26 cellular contexts compared by ENCODE assay signal in genomic region chr17:28688481-28688880, GRCh38. TPM values are rescaled to one million over a fixed set of nuclear protein-coding genes. Genes with fewer than 3 reads are reported as not detected.
DNase-seq lines count a peak whose midpoint lies in the region; ATAC-seq, FAIRE-seq and TF ChIP-seq lines count a peak whose summit lies in the region.
"Had no signal": no experiment of that assay in that cellular context is flagged by ENCODE, and none has a peak within 500 bp of the region (broad histone marks: within the 10 kb centered on the region; RNA-seq: fewer than 3 reads in every experiment).

No MANE protein-coding gene starts in this region.

- in situ Hi-C loops in HepG2 (cut with HindIII; ENCODE audit: extremely low pct_ligation_motif_present, low pct_unique_long_range_greater_than_20kb): no loop called here

- CTCF ChIA-PET in HepG2 (lab: Yijun Ruan, JAX; ENCODE audit: low intra/inter-chr PET ratio, low total read pairs): interaction anchor here (1.7 kb wide), 1 partner anchor 61 kb away, joined by 4 read pairs; no protein-coding TSS in a partner anchor

- H3K27me3 ChIP-seq in HepG2 (ENCODE audit: control insufficient read depth in 1 of 2, insufficient read depth in 2 of 2, low read length in 2 of 2) (no peaks in the 10 kb centered on the region), right lobe of liver (no peaks in the 10 kb centered on the region), WERI-Rb-1 (ENCODE audit: insufficient read depth, low read depth, severe bottlenecking) (no peaks in the 10 kb centered on the region)
- H3K27me3 ChIP-seq: BE2C; BLaER1 treated with 17β-estradiol and CSF1 and Interleukin-3, amounts not matched to agents 10 nM and 100 nM had no signal

- H3K4me1 ChIP-seq in HepG2 (ENCODE audit: insufficient read depth, low read length) (0 out of 2 replicates have a peak, but pooled peaks cover 7% of the 10 kb centered on the region), right lobe of liver (no peaks in the 10 kb centered on the region)
- H3K4me1 ChIP-seq: A549 had no signal

- 90% methylated on average over 4 of the region's 4 CpGs for WGBS in HepG2 (ENCODE audit: low lambda C conversion rate)
- 88% methylated on average over 4 of the region's 4 CpGs for WGBS in right lobe of liver (ENCODE audit: insufficient coverage, low coverage, low lambda C conversion rate, missing lambda C conversion rate)

- H3K4me1 Mint-ChIP-seq in progenitor cell of endocrine pancreas (ENCODE audit: low read depth): peaks cover 4% of the 10 kb centered on the region
- H3K4me1 Mint-ChIP-seq: CD14-positive monocyte; CD8-positive, alpha-beta memory T cell; GM23338; H9 had no signal

- H2AFZ ChIP-seq in HepG2 (ENCODE audit: low read length): no peak overlapping the region
- H2AFZ ChIP-seq: GM23338 had no signal

- no peak for TF ChIP-seq POLR2A in HepG2 (IDR thresholded peaks at IDR 0.05; ENCODE audit: insufficient read depth in 1 of 2, low read depth in 2 of 2, low read length in 2 of 2)
- TF ChIP-seq POLR2A in right lobe of liver (IDR thresholded peaks at IDR 0.05): no peak

- ATAC-seq in HepG2: no peak
- no peak for ATAC-seq in right lobe of liver
- ATAC-seq in HG03159 (IDR thresholded peaks at IDR 0.05; ENCODE audit: unreplicated experiment): no peak
- ATAC-seq: A549, GM12878, GM23338, HCT116 had no signal

- DNase-seq in HepG2 (ENCODE audit: low spot score) (no peak), right lobe of liver (no peak), WERI-Rb-1 (no peak), progenitor cell of endocrine pancreas (ENCODE audit: low spot score, unreplicated experiment) (no peak), foreskin melanocyte (no peak)
- DNase-seq: 8988T; ACHN; AML-193; BE2C; CD4-positive, alpha-beta T cell; CD8-positive, alpha-beta memory T cell; DMS 273 treated with DMSO at 0.1 percent for 48 hours; DMS79; EL; GDM1; H9 had no signal

- no peaks in the 10 kb centered on the region for H3K27me3 Mint-ChIP-seq in progenitor cell of endocrine pancreas
- H3K27me3 Mint-ChIP-seq: CD4-positive, alpha-beta T cell; CD8-positive, alpha-beta memory T cell had no signal

- POLR2A ChIA-PET in HepG2 (lab: Yijun Ruan, JAX): interaction anchor here (0.7 to 2.9 kb wide), 4 partner anchors 10 to 45 kb away, joined by 3 to 13 read pairs (median 6); partner anchors contain the start of gene RPL23A

- TF ChIP-seq EP300 in HepG2 (IDR thresholded peaks at IDR 0.05; ENCODE audit: low read depth in 2 of 2, low read length in 2 of 2): no peak
- TF ChIP-seq EP300 in HepG2 (CRISPR knock-in tag; IDR thresholded peaks at IDR 0.05; ENCODE audit: borderline replicate concordance): no peak

- H3K9ac ChIP-seq in HepG2 (ENCODE audit: insufficient read depth, low read depth, low read length): no peak overlapping the region
- H3K9ac ChIP-seq: BLaER1 treated with 17β-estradiol and CSF1 and Interleukin-3, amounts not matched to agents 10 nM and 100 nM had no signal

- no peaks in the 10 kb centered on the region for H4K20me1 ChIP-seq in HepG2 (ENCODE audit: insufficient read depth, low read length)

- intact Hi-C loops in HepG2 (cut with micrococcal nuclease; ENCODE audit: unreplicated experiment): no loop called here
- intact Hi-C loops in right lobe of liver (cut with DNase I): no loop called here

- no peak overlapping the region for H3K4me2 ChIP-seq in HepG2 (ENCODE audit: low read depth, low read length)
- H3K4me2 ChIP-seq: A549; BLaER1 treated with 17β-estradiol and CSF1 and Interleukin-3, amounts not matched to agents 10 nM and 100 nM; GM23338 had no signal

- H3K36me3 Mint-ChIP-seq in progenitor cell of endocrine pancreas (ENCODE audit: insufficient read depth): peaks cover 52% of the 10 kb centered on the region

- H3K36me3 ChIP-seq in HepG2 (replicated peaks in 1 of 2; ENCODE audit: control insufficient read depth in 1 of 2, insufficient read depth in 2 of 2, low read length in 2 of 2) (peaks cover 45 to 80% of the 10 kb centered on the region in 2 experiments), right lobe of liver (peaks cover 12 to 94% (median 64%) of the 10 kb centered on the region in 4 donors), WERI-Rb-1 (peaks cover 93% of the 10 kb centered on the region)

- TF ChIP-seq CTCF in HepG2 (CRISPR knock-in tag; IDR thresholded peaks at IDR 0.05) (no peak), right lobe of liver (IDR thresholded peaks at IDR 0.05) (no peak), WERI-Rb-1 (IDR thresholded peaks at IDR 0.05; ENCODE audit: low read depth, low read length) (no peak), progenitor cell of endocrine pancreas (IDR thresholded peaks at IDR 0.05; ENCODE audit: unreplicated experiment) (no peak)

- no TSS peak for BruUV-seq in HepG2 (replicated peaks; lab: Mats Ljungman, UMichigan)

- TF ChIP-seq RAD21 in HepG2 (CRISPR knock-in tag; IDR thresholded peaks at IDR 0.05): no peak

- H3K4me3 Mint-ChIP-seq in progenitor cell of endocrine pancreas (ENCODE audit: low read depth): no peak overlapping the region
- H3K4me3 Mint-ChIP-seq: CD14-positive monocyte; CD4-positive, alpha-beta T cell; CD8-positive, alpha-beta memory T cell; GM23338; H9 had no signal

- H3K27ac ChIP-seq in HepG2 (ENCODE audit: extremely low read length, insufficient read depth, low read length) (no peak overlapping the region), right lobe of liver (no peak overlapping the region), WERI-Rb-1 (peak overlapping the region; percentile 94)
- H3K27ac ChIP-seq: A549; BLaER1 treated with 17β-estradiol and CSF1 and Interleukin-3, amounts not matched to agents 10 nM and 100 nM had no signal

- no peaks in the 10 kb centered on the region for H3K9me3 Mint-ChIP-seq in progenitor cell of endocrine pancreas (ENCODE audit: low read depth)
- H3K9me3 Mint-ChIP-seq: CD14-positive monocyte; CD4-positive, alpha-beta T cell; CD8-positive, alpha-beta memory T cell; GM23338; H9 had no signal

- H3K9me3 ChIP-seq in HepG2 (ENCODE audit: low read length) (no peaks in the 10 kb centered on the region), right lobe of liver (no peaks in the 10 kb centered on the region), WERI-Rb-1 (ENCODE audit: severe bottlenecking) (no peaks in the 10 kb centered on the region)
- H3K9me3 ChIP-seq: A549; BE2C; BLaER1 treated with 17β-estradiol and CSF1 and Interleukin-3, amounts not matched to agents 10 nM and 100 nM had no signal

- H3K4me3 ChIP-seq in HepG2 (replicated peaks in 1 of 3; ENCODE audit: insufficient read depth in 1 of 3, low read depth in 2 of 3, low read length in 3 of 3) (no peak overlapping the region), right lobe of liver (no peak overlapping the region), WERI-Rb-1 (ENCODE audit: low read depth, low read length) (no peak overlapping the region)
- H3K4me3 ChIP-seq: A549; BLaER1 treated with 17β-estradiol and CSF1 and Interleukin-3, amounts not matched to agents 10 nM and 100 nM; GM12878; GM23338 had no signal

- H3K27ac Mint-ChIP-seq in progenitor cell of endocrine pancreas: peak overlapping the region; percentile 20
- H3K27ac Mint-ChIP-seq: CD4-positive, alpha-beta T cell; GM23338; H9 had no signal

- H3K79me2 ChIP-seq in HepG2 (ENCODE audit: insufficient read depth, low read length): no peaks in the 10 kb centered on the region

- no peak for FAIRE-seq in HepG2 (lab: Jason Lieb, UNC)
- FAIRE-seq: A549, D721Med, GM12878, GM19239 had no signal

RNA-seq across cellular contexts. Expression of gene PROCA1, which starts 23.2 kb away (rescaled TPM):
- 0.31 and 0.73 TPM in 2 replicates for total RNA-seq in HepG2 (2016; rRNA removed; fragmentation: Illumina TruSeq; extraction: Trizol)
- total RNA-seq in HepG2 (2016; cell fraction: cytosol; rRNA removed; fragmentation: Illumina TruSeq; extraction: Trizol; ENCODE audit: low read depth): 0.26 and 0.71 TPM in 2 replicates
- total RNA-seq in HepG2 (2016; cell fraction: insoluble cytoplasmic fraction; rRNA removed; fragmentation: Illumina TruSeq; extraction: Trizol): 0.63 TPM in 1 of 2 replicates, not detected in the other
- 0.52 and 0.93 TPM in 2 replicates for total RNA-seq in HepG2 (2016; cell fraction: membrane; rRNA removed; fragmentation: Illumina TruSeq; extraction: Trizol)
- total RNA-seq in HepG2 (2016; cell fraction: nucleus; rRNA removed; fragmentation: Illumina TruSeq; extraction: Trizol): 1.1 and 1.5 TPM in 2 replicates
- polyA plus RNA-seq in HepG2 (2011; rRNA removed): 0.82 and 1.5 TPM in 2 replicates
- 0.66 and 0.71 TPM in 2 replicates for polyA plus RNA-seq in HepG2 (2011; cell fraction: cytosol; rRNA removed)
- 8.7 and 9.4 TPM in 2 replicates for polyA plus RNA-seq in HepG2 (2011; cell fraction: nucleus; rRNA removed)
- 0.89 and 1.1 TPM in 2 replicates for polyA plus RNA-seq in HepG2 (2012)
- 0.14 and 0.16 TPM in 2 replicates for polyA plus RNA-seq in HepG2 (2016; cell fraction: cytosol; fragmentation: Illumina TruSeq; extraction: Trizol; ENCODE audit: low read depth)
- 0.33 TPM in 2 replicates for polyA plus RNA-seq in HepG2 (2016; cell fraction: insoluble cytoplasmic fraction; fragmentation: Illumina TruSeq; extraction: Trizol; ENCODE audit: low read depth)
- 0.15 and 0.31 TPM in 2 replicates for polyA plus RNA-seq in HepG2 (2016; cell fraction: membrane; fragmentation: Illumina TruSeq; extraction: Trizol; ENCODE audit: low read depth)
- 4.4 and 5.4 TPM in 2 replicates for polyA plus RNA-seq in HepG2 (2016; cell fraction: nucleus; fragmentation: Illumina TruSeq; extraction: Trizol; ENCODE audit: insufficient read depth, low read depth)
- polyA minus RNA-seq in HepG2 (2011; rRNA and poly(A)+ RNA removed; ENCODE audit: low replicate concordance): 1.5 and 5.1 TPM in 2 replicates
- 1.1 TPM in 1 of 2 replicates, not detected in the other for polyA minus RNA-seq in HepG2 (2011; cell fraction: cytosol; rRNA and poly(A)+ RNA removed)
- polyA minus RNA-seq in HepG2 (2011; cell fraction: nucleus; rRNA and poly(A)+ RNA removed): 1.1 and 3.2 TPM in 2 replicates
- under 1 TPM in 5 of 6 experiments, not detected in 1; 0.18 to 0.97 (median 0.54) TPM for total RNA-seq in right lobe of liver
- total RNA-seq in progenitor cell of endocrine pancreas: 15.2 and 16.3 TPM in 2 replicates
- total RNA-seq: H4 had no signal

RNA-seq across cellular contexts. Expression of gene SUPT6H, which starts 26.5 kb away (rescaled TPM):
- 39.9 TPM in 2 replicates for total RNA-seq in HepG2 (2016; rRNA removed; fragmentation: Illumina TruSeq; extraction: Trizol)
- total RNA-seq in HepG2 (2016; cell fraction: cytosol; rRNA removed; fragmentation: Illumina TruSeq; extraction: Trizol; ENCODE audit: low read depth): 11.6 and 12.4 TPM in 2 replicates
- total RNA-seq in HepG2 (2016; cell fraction: insoluble cytoplasmic fraction; rRNA removed; fragmentation: Illumina TruSeq; extraction: Trizol): 35.6 and 40.5 TPM in 2 replicates
- 14.0 and 14.2 TPM in 2 replicates for total RNA-seq in HepG2 (2016; cell fraction: membrane; rRNA removed; fragmentation: Illumina TruSeq; extraction: Trizol)
- 44.5 and 52.4 TPM in 2 replicates for total RNA-seq in HepG2 (2016; cell fraction: nucleus; rRNA removed; fragmentation: Illumina TruSeq; extraction: Trizol)
- 32.7 and 38.0 TPM in 2 replicates for polyA plus RNA-seq in HepG2 (2011; rRNA removed)
- 15.3 and 15.7 TPM in 2 replicates for polyA plus RNA-seq in HepG2 (2011; cell fraction: cytosol; rRNA removed)
- 43.4 and 50.4 TPM in 2 replicates for polyA plus RNA-seq in HepG2 (2011; cell fraction: nucleus; rRNA removed)
- polyA plus RNA-seq in HepG2 (2012): 37.9 and 44.2 TPM in 2 replicates
- polyA plus RNA-seq in HepG2 (2016; cell fraction: cytosol; fragmentation: Illumina TruSeq; extraction: Trizol; ENCODE audit: low read depth): 1.8 and 2.1 TPM in 2 replicates
- 25.9 and 35.1 TPM in 2 replicates for polyA plus RNA-seq in HepG2 (2016; cell fraction: insoluble cytoplasmic fraction; fragmentation: Illumina TruSeq; extraction: Trizol; ENCODE audit: low read depth)
- 3.2 and 4.2 TPM in 2 replicates for polyA plus RNA-seq in HepG2 (2016; cell fraction: membrane; fragmentation: Illumina TruSeq; extraction: Trizol; ENCODE audit: low read depth)
- 83.1 and 98.8 TPM in 2 replicates for polyA plus RNA-seq in HepG2 (2016; cell fraction: nucleus; fragmentation: Illumina TruSeq; extraction: Trizol; ENCODE audit: insufficient read depth, low read depth)
- 95.5 and 107 TPM in 2 replicates for polyA minus RNA-seq in HepG2 (2011; rRNA and poly(A)+ RNA removed; ENCODE audit: low replicate concordance)
- polyA minus RNA-seq in HepG2 (2011; cell fraction: cytosol; rRNA and poly(A)+ RNA removed): 25.8 and 29.5 TPM in 2 replicates
- polyA minus RNA-seq in HepG2 (2011; cell fraction: nucleus; rRNA and poly(A)+ RNA removed): 70.4 and 73.5 TPM in 2 replicates
- 10 to 100 TPM; 28.8 to 38.0 (median 34.0) TPM for total RNA-seq in right lobe of liver
- 80.0 and 88.0 TPM in 2 replicates for total RNA-seq in progenitor cell of endocrine pancreas

RNA-seq across cellular contexts. Expression of gene SDF2, which starts 26.8 kb away (rescaled TPM):
- total RNA-seq in HepG2 (2016; rRNA removed; fragmentation: Illumina TruSeq; extraction: Trizol): 39.1 and 58.2 TPM in 2 replicates
- total RNA-seq in HepG2 (2016; cell fraction: cytosol; rRNA removed; fragmentation: Illumina TruSeq; extraction: Trizol; ENCODE audit: low read depth): 11.6 and 16.0 TPM in 2 replicates
- 42.4 and 63.3 TPM in 2 replicates for total RNA-seq in HepG2 (2016; cell fraction: insoluble cytoplasmic fraction; rRNA removed; fragmentation: Illumina TruSeq; extraction: Trizol)
- total RNA-seq in HepG2 (2016; cell fraction: membrane; rRNA removed; fragmentation: Illumina TruSeq; extraction: Trizol): 23.7 and 24.7 TPM in 2 replicates
- 43.5 and 51.7 TPM in 2 replicates for total RNA-seq in HepG2 (2016; cell fraction: nucleus; rRNA removed; fragmentation: Illumina TruSeq; extraction: Trizol)
- polyA plus RNA-seq in HepG2 (2011; rRNA removed): 58.4 and 61.2 TPM in 2 replicates
- 59.3 and 65.1 TPM in 2 replicates for polyA plus RNA-seq in HepG2 (2011; cell fraction: cytosol; rRNA removed)
- 24.0 and 30.6 TPM in 2 replicates for polyA plus RNA-seq in HepG2 (2011; cell fraction: nucleus; rRNA removed)
- polyA plus RNA-seq in HepG2 (2012): 36.3 and 49.1 TPM in 2 replicates
- 10.7 and 11.1 TPM in 2 replicates for polyA plus RNA-seq in HepG2 (2016; cell fraction: cytosol; fragmentation: Illumina TruSeq; extraction: Trizol; ENCODE audit: low read depth)
- polyA plus RNA-seq in HepG2 (2016; cell fraction: insoluble cytoplasmic fraction; fragmentation: Illumina TruSeq; extraction: Trizol; ENCODE audit: low read depth): 34.5 and 36.3 TPM in 2 replicates
- 16.8 and 18.4 TPM in 2 replicates for polyA plus RNA-seq in HepG2 (2016; cell fraction: membrane; fragmentation: Illumina TruSeq; extraction: Trizol; ENCODE audit: low read depth)
- polyA plus RNA-seq in HepG2 (2016; cell fraction: nucleus; fragmentation: Illumina TruSeq; extraction: Trizol; ENCODE audit: insufficient read depth, low read depth): 87.7 and 89.2 TPM in 2 replicates
- 42.9 and 55.0 TPM in 2 replicates for polyA minus RNA-seq in HepG2 (2011; rRNA and poly(A)+ RNA removed; ENCODE audit: low replicate concordance)
- polyA minus RNA-seq in HepG2 (2011; cell fraction: cytosol; rRNA and poly(A)+ RNA removed): 19.1 and 20.8 TPM in 2 replicates
- 14.3 and 19.9 TPM in 2 replicates for polyA minus RNA-seq in HepG2 (2011; cell fraction: nucleus; rRNA and poly(A)+ RNA removed)
- total RNA-seq in right lobe of liver: 10 to 100 TPM; 24.6 to 31.8 (median 26.4) TPM
- total RNA-seq in progenitor cell of endocrine pancreas: 53.3 and 57.9 TPM in 2 replicates

RNA-seq across cellular contexts. Expression of gene RAB34, which starts 29.2 kb away (rescaled TPM):
- total RNA-seq in HepG2 (2016; rRNA removed; fragmentation: Illumina TruSeq; extraction: Trizol): 0.49 TPM in 1 of 2 replicates, not detected in the other
- not detected in 2 replicates for total RNA-seq in HepG2 (2016; cell fraction: cytosol; rRNA removed; fragmentation: Illumina TruSeq; extraction: Trizol; ENCODE audit: low read depth)
- total RNA-seq in HepG2 (2016; cell fraction: insoluble cytoplasmic fraction; rRNA removed; fragmentation: Illumina TruSeq; extraction: Trizol): 0.17 TPM in 1 of 2 replicates, not detected in the other
- total RNA-seq in HepG2 (2016; cell fraction: membrane; rRNA removed; fragmentation: Illumina TruSeq; extraction: Trizol): 0.41 TPM in 1 of 2 replicates, not detected in the other
- not detected in 2 replicates for total RNA-seq in HepG2 (2016; cell fraction: nucleus; rRNA removed; fragmentation: Illumina TruSeq; extraction: Trizol)
- not detected in 2 replicates for polyA plus RNA-seq in HepG2 (2011; rRNA removed)
- 0.16 and 0.24 TPM in 2 replicates for polyA plus RNA-seq in HepG2 (2011; cell fraction: cytosol; rRNA removed)
- 0.31 and 0.50 TPM in 2 replicates for polyA plus RNA-seq in HepG2 (2011; cell fraction: nucleus; rRNA removed)
- polyA plus RNA-seq in HepG2 (2012): not detected in 2 replicates
- not detected in 2 replicates for polyA plus RNA-seq in HepG2 (2016; cell fraction: cytosol; fragmentation: Illumina TruSeq; extraction: Trizol; ENCODE audit: low read depth)
- polyA plus RNA-seq in HepG2 (2016; cell fraction: insoluble cytoplasmic fraction; fragmentation: Illumina TruSeq; extraction: Trizol; ENCODE audit: low read depth): 0.43 TPM in 1 of 2 replicates, not detected in the other
- polyA plus RNA-seq in HepG2 (2016; cell fraction: membrane; fragmentation: Illumina TruSeq; extraction: Trizol; ENCODE audit: low read depth): not detected in 2 replicates
- 1.2 TPM in 1 of 2 replicates, not detected in the other for polyA plus RNA-seq in HepG2 (2016; cell fraction: nucleus; fragmentation: Illumina TruSeq; extraction: Trizol; ENCODE audit: insufficient read depth, low read depth)
- polyA minus RNA-seq in HepG2 (2011; rRNA and poly(A)+ RNA removed; ENCODE audit: low replicate concordance): 0.36 and 236 TPM in 2 replicates
- 1.6 and 2.4 TPM in 2 replicates for polyA minus RNA-seq in HepG2 (2011; cell fraction: cytosol; rRNA and poly(A)+ RNA removed)
- 0.52 and 0.62 TPM in 2 replicates for polyA minus RNA-seq in HepG2 (2011; cell fraction: nucleus; rRNA and poly(A)+ RNA removed)
- total RNA-seq in right lobe of liver: 10 to 100 TPM in 1 of 6 experiments, 1 to 10 TPM in 5; 2.5 to 12.5 (median 4.7) TPM
- total RNA-seq in progenitor cell of endocrine pancreas: 147 and 150 TPM in 2 replicates

RNA-seq across cellular contexts. Expression of gene RPL23A, which starts 31.3 kb away (rescaled TPM):
- total RNA-seq in HepG2 (2016; rRNA removed; fragmentation: Illumina TruSeq; extraction: Trizol) (1,771 and 1,936 TPM in 2 replicates), right lobe of liver (100 to 1,000 TPM; 212 to 464 (median 362) TPM), progenitor cell of endocrine pancreas (1,486 and 1,562 TPM in 2 replicates)
- total RNA-seq in HepG2 (2016; cell fraction: cytosol; rRNA removed; fragmentation: Illumina TruSeq; extraction: Trizol; ENCODE audit: low read depth): 2,822 and 3,167 TPM in 2 replicates
- 1,674 and 1,907 TPM in 2 replicates for total RNA-seq in HepG2 (2016; cell fraction: insoluble cytoplasmic fraction; rRNA removed; fragmentation: Illumina TruSeq; extraction: Trizol)
- total RNA-seq in HepG2 (2016; cell fraction: membrane; rRNA removed; fragmentation: Illumina TruSeq; extraction: Trizol): 3,777 and 4,030 TPM in 2 replicates
- 614 and 698 TPM in 2 replicates for total RNA-seq in HepG2 (2016; cell fraction: nucleus; rRNA removed; fragmentation: Illumina TruSeq; extraction: Trizol)
- polyA plus RNA-seq in HepG2 (2011; rRNA removed): 1,550 and 1,876 TPM in 2 replicates
- polyA plus RNA-seq in HepG2 (2011; cell fraction: cytosol; rRNA removed): 799 and 1,152 TPM in 2 replicates
- 254 and 402 TPM in 2 replicates for polyA plus RNA-seq in HepG2 (2011; cell fraction: nucleus; rRNA removed)
- polyA plus RNA-seq in HepG2 (2012): 2,570 and 3,235 TPM in 2 replicates
- 2,876 and 3,535 TPM in 2 replicates for polyA plus RNA-seq in HepG2 (2016; cell fraction: cytosol; fragmentation: Illumina TruSeq; extraction: Trizol; ENCODE audit: low read depth)
- polyA plus RNA-seq in HepG2 (2016; cell fraction: insoluble cytoplasmic fraction; fragmentation: Illumina TruSeq; extraction: Trizol; ENCODE audit: low read depth): 1,761 and 1,897 TPM in 2 replicates
- 3,540 and 3,833 TPM in 2 replicates for polyA plus RNA-seq in HepG2 (2016; cell fraction: membrane; fragmentation: Illumina TruSeq; extraction: Trizol; ENCODE audit: low read depth)
- 1,018 and 1,064 TPM in 2 replicates for polyA plus RNA-seq in HepG2 (2016; cell fraction: nucleus; fragmentation: Illumina TruSeq; extraction: Trizol; ENCODE audit: insufficient read depth, low read depth)
- 414 and 1,016 TPM in 2 replicates for polyA minus RNA-seq in HepG2 (2011; rRNA and poly(A)+ RNA removed; ENCODE audit: low replicate concordance)
- polyA minus RNA-seq in HepG2 (2011; cell fraction: cytosol; rRNA and poly(A)+ RNA removed): 538 and 592 TPM in 2 replicates
- polyA minus RNA-seq in HepG2 (2011; cell fraction: nucleus; rRNA and poly(A)+ RNA removed): 303 and 433 TPM in 2 replicates
